ENCODE assay signal across 8 cellular contexts in the genomic region with DNA sequence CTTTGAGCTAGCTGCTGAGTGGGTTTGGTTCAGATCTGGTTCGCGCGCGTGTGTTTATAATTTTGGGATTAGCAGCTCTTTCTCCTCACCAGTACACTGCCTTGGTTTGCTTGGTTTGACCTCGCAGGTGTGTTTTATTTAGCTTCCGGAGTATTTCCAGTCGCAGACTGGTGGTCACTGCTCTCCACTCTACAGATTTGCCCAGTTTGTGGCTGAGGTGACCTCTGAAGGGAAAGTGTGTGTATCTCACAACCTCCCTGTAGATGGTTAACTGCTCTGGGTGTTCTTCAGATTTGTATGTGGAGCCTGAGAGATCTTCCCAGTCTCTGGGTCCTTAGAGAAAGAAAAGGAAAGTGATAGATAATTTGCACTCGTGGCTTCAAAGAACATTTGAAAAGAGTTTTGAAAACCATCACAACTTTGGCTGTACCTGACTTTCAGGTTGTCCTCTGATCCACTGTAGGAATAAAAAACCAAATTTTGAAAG. TPM values are rescaled to one million over a fixed set of nuclear protein-coding genes. Genes with fewer than 3 reads are reported as not detected.
A peak's percentile ranks its signal among the peaks of the same experiment; 100 is the strongest.
DNase-seq lines count a peak whose midpoint lies in the region; ATAC-seq and TF ChIP-seq lines count a peak whose summit lies in the region.

No MANE protein-coding gene starts in this region.

- no TSS peak for BruUV-seq in OCI-LY7 (replicated peaks; lab: Mats Ljungman, UMichigan)

- intact Hi-C loops in OCI-LY7 (cut with micrococcal nuclease; ENCODE audit: unreplicated experiment): loop anchor here (5.0 to 10.0 kb wide), 4 partner anchors 185 to 908 kb away; a partner anchor contains a TSS

- H3K4me2 ChIP-seq in OCI-LY7 (ENCODE audit: low read length): peak overlapping the region; percentile 95

- peak overlapping the region; percentile 97 to 98 for H3K27ac Mint-ChIP-seq in effector memory CD8-positive, alpha-beta T cell
- H3K27ac Mint-ChIP-seq in natural killer cell treated with Interleukin-12 subunit alpha and Interleukin-12 subunit beta and Interleukin-15 and Interleukin-18, amount 100 ng/mL, for 72 hours: peak overlapping the region; percentile 70 to 96

- H3K4me3 ChIP-seq in OCI-LY7 (ENCODE audit: low read depth, low read length, poor library complexity, severe bottlenecking): peak overlapping the region; percentile 95

- H3K4me1 Mint-ChIP-seq in effector memory CD8-positive, alpha-beta T cell (ENCODE audit: low read depth in 2 of 2): peaks cover 27 to 49% of the 10 kb centered on the region in 2 donors
- H3K4me1 Mint-ChIP-seq in natural killer cell treated with Interleukin-12 subunit alpha and Interleukin-12 subunit beta and Interleukin-15 and Interleukin-18, amount 100 ng/mL, for 72 hours (ENCODE audit: low read depth in 2 of 2): peaks cover 35 to 42% of the 10 kb centered on the region in 2 donors

- no peaks in the 10 kb centered on the region for H3K36me3 ChIP-seq in OCI-LY7 (ENCODE audit: insufficient read depth, low read length)

- H3K27me3 Mint-ChIP-seq in effector memory CD8-positive, alpha-beta T cell: peaks cover 22 to 23% of the 10 kb centered on the region in 2 donors
- peaks cover 20 to 34% of the 10 kb centered on the region in 2 donors for H3K27me3 Mint-ChIP-seq in natural killer cell treated with Interleukin-12 subunit alpha and Interleukin-12 subunit beta and Interleukin-15 and Interleukin-18, amount 100 ng/mL, for 72 hours

- no peak for ATAC-seq in effector memory CD8-positive, alpha-beta T cell (replicated peaks)
- no peak for ATAC-seq in natural killer cell treated with Interleukin-12 subunit alpha and Interleukin-12 subunit beta and Interleukin-15 and Interleukin-18, amount 100 ng/mL, for 72 hours
- ATAC-seq in GM21529 (IDR thresholded peaks at IDR 0.05; ENCODE audit: unreplicated experiment): no peak

- CTCF ChIA-PET in OCI-LY7 (lab: Charles Lee; ENCODE audit: unreplicated experiment): no interaction called here

- H3K79me2 ChIP-seq in OCI-LY7 (ENCODE audit: insufficient read depth, low read depth, low read length): peaks cover 18% of the 10 kb centered on the region

- H2AFZ ChIP-seq in OCI-LY7 (ENCODE audit: low read length): peak overlapping the region; percentile 67

- peaks cover 21% of the 10 kb centered on the region for H3K4me1 ChIP-seq in OCI-LY7 (ENCODE audit: insufficient read depth, low read length, poor library complexity, severe bottlenecking)

- DNase-seq in activated CD4-positive, alpha-beta T cell treated with anti-CD3 and anti-CD28 coated beads for 48 hours: peak; percentile 11
- DNase-seq in activated CD4-positive, alpha-beta T cell treated with anti-CD3 and anti-CD28 coated beads, Interleukin-2, amount 50 U/mL, for 48 hours: no peak
- DNase-seq in OCI-LY7 (ENCODE audit: low spot score) (peak; percentile 12), globus pallidus (ENCODE audit: low spot score) (no peak), T-helper 9 cell (no peak)
- no peak for DNase-seq in effector memory CD8-positive, alpha-beta T cell
- DNase-seq in natural killer cell treated with Interleukin-12 subunit alpha and Interleukin-12 subunit beta and Interleukin-15 and Interleukin-18, amount 100 ng/mL, for 72 hours (ENCODE audit: low spot score): no peak

- no peaks in the 10 kb centered on the region; the same call in 1 of the 2 replicates for H3K9me2 ChIP-seq in OCI-LY7 (ENCODE audit: insufficient read depth, low read length)

- TF ChIP-seq CTCF in OCI-LY7 (conservative IDR thresholded peaks at IDR 0.05; ENCODE audit: low read length): no peak

- H3K4me3 Mint-ChIP-seq in effector memory CD8-positive, alpha-beta T cell: peak overlapping the region; percentile 99 to 100
- H3K4me3 Mint-ChIP-seq in natural killer cell treated with Interleukin-12 subunit alpha and Interleukin-12 subunit beta and Interleukin-15 and Interleukin-18, amount 100 ng/mL, for 72 hours: peak overlapping the region; percentile 94

- no peak overlapping the region for H3K27ac ChIP-seq in OCI-LY7 (ENCODE audit: low read depth, low read length, poor library complexity, severe bottlenecking)

- H3K36me3 Mint-ChIP-seq in effector memory CD8-positive, alpha-beta T cell (ENCODE audit: insufficient read depth): peaks cover 11% of the 10 kb centered on the region
- H3K36me3 Mint-ChIP-seq in natural killer cell treated with Interleukin-12 subunit alpha and Interleukin-12 subunit beta and Interleukin-15 and Interleukin-18, amount 100 ng/mL, for 72 hours: no peaks in the 10 kb centered on the region

- no peaks in the 10 kb centered on the region for H3K9me3 ChIP-seq in OCI-LY7 (ENCODE audit: low read length)

- no peaks in the 10 kb centered on the region for H4K20me1 ChIP-seq in OCI-LY7 (ENCODE audit: insufficient read depth, low read length)

- H3K9me3 Mint-ChIP-seq in effector memory CD8-positive, alpha-beta T cell: no peaks in the 10 kb centered on the region
- H3K9me3 Mint-ChIP-seq in natural killer cell treated with Interleukin-12 subunit alpha and Interleukin-12 subunit beta and Interleukin-15 and Interleukin-18, amount 100 ng/mL, for 72 hours: no peaks in the 10 kb centered on the region

- POLR2A ChIA-PET in OCI-LY7 (lab: Charles Lee): interaction anchor here (0.7 to 1.6 kb wide), 4 partner anchors 55 to 243 kb away, joined by 3 to 6 read pairs (median 3); a partner anchor contains a TSS

RNA-seq across cellular contexts. Expression of a gene that starts 0.7 kb away (rescaled TPM):
- 16.9 and 18.1 TPM in 2 replicates for total RNA-seq in OCI-LY7 (2014; rRNA removed; shearing (Covaris generic))
- total RNA-seq in OCI-LY7 (2022): 20.5 and 22.6 TPM in 2 replicates
- total RNA-seq in natural killer cell treated with Interleukin-12 subunit alpha and Interleukin-12 subunit beta and Interleukin-15 and Interleukin-18, amount 100 ng/mL, for 72 hours: 10 to 100 TPM; 11.2 to 15.0 TPM

RNA-seq across cellular contexts. Expression of a gene that starts 0.9 kb away (rescaled TPM):
- 1.9 and 4.9 TPM in 2 replicates for total RNA-seq in OCI-LY7 (2014; rRNA removed; shearing (Covaris generic))
- total RNA-seq in OCI-LY7 (2022): 0.91 and 2.8 TPM in 2 replicates
- total RNA-seq in natural killer cell treated with Interleukin-12 subunit alpha and Interleukin-12 subunit beta and Interleukin-15 and Interleukin-18, amount 100 ng/mL, for 72 hours: 1 to 10 TPM; 1.8 to 3.3 TPM

Comparison
In these comparisons a context has a peak if more than half of its experiments do, and no peak if none do; other contexts are left out.
1. DNase-seq: peak in activated CD4-positive, alpha-beta T cell treated with anti-CD3 and anti-CD28 coated beads for 48 hours (single experiment) and OCI-LY7 (single experiment); none in activated CD4-positive, alpha-beta T cell treated with anti-CD3 and anti-CD28 coated beads, Interleukin-2, amount 50 U/mL, for 48 hours (0 of 2), effector memory CD8-positive, alpha-beta T cell (0 of 3), natural killer cell treated with Interleukin-12 subunit alpha and Interleukin-12 subunit beta and Interleukin-15 and Interleukin-18, amount 100 ng/mL, for 72 hours (single experiment), globus pallidus (single experiment) and T-helper 9 cell (single experiment).